ENCODE assay signal across 19 cellular contexts in the genomic region with DNA sequence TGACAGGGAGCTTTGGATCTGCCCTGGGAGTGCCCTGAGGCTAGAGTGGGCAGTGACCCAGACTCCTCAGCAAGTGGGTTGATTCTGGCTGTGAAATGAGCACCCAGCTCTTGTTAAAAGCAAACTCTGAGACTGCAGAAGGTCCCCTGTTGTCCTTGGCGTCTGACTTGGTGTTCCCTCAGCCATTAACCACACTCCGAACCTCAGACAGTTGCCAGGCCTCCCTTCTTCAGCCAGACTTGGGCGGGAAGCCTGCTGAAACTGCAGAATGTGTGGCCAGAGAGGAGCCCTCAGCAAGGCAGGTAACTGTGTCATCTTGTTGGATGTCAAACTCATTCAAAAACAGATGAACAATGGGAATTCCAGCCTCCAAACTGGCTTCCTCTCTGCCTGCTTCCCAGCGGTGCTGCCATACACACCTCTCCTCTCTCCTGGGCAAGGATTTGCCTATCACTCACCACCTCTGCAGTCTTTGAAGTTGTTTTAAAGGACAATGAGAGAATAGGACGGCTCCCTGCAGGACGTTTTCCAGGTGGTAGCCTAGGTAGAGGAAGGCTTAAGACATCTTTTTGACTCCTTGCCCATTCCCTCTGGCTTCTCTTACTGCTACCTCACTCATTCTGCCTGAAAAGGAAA. TPM values are rescaled to one million over a fixed set of nuclear protein-coding genes. Genes with fewer than 3 reads are reported as not detected.
DNase-seq lines count a peak whose midpoint lies in the region; ATAC-seq and TF ChIP-seq lines count a peak whose summit lies in the region.
"Had no signal": no experiment of that assay in that cellular context is flagged by ENCODE, and none has a peak within 500 bp of the region (broad histone marks: within the 10 kb centered on the region; RNA-seq: fewer than 3 reads in every experiment).

No MANE protein-coding gene starts in this region.

- H3K36me3 ChIP-seq in GM23338 (ENCODE audit: insufficient read depth) (no peaks in the 10 kb centered on the region), IMR-90 (ENCODE audit: control insufficient read depth, insufficient read depth, low read length) (no peaks in the 10 kb centered on the region), left ventricle myocardium inferior (no peaks in the 10 kb centered on the region), trophoblast cell (ENCODE audit: control insufficient read depth in 1 of 2, insufficient read depth in 2 of 2, low read length in 2 of 2) (no peaks in the 10 kb centered on the region)

- H2BK12ac ChIP-seq in trophoblast cell (ENCODE audit: low read length), result peak overlapping the region; percentile 78

- H4K91ac ChIP-seq in IMR-90 (ENCODE audit: insufficient read depth, low read depth, low read length), result no peak overlapping the region
- H4K91ac ChIP-seq in trophoblast cell (ENCODE audit: low read depth, low read length), result peak overlapping the region; percentile 27

- no peak overlapping the region for H4K12ac ChIP-seq in trophoblast cell (ENCODE audit: low read depth, low read length)

- BruUV-seq in IMR-90 (replicated peaks; lab: Mats Ljungman, UMichigan), result no TSS peak

- in situ Hi-C loops in IMR-90 (cut with MboI; ENCODE audit: low sequenced_read_pairs), result no loop called here
- in situ Hi-C loops in G401 (cut with HindIII; ENCODE audit: low sequenced_read_pairs), result no loop called here

- no peak overlapping the region; the same call in 1 of the 2 replicates for H3K4me2 ChIP-seq in GM23338
- no peak overlapping the region for H3K4me2 ChIP-seq in IMR-90 (ENCODE audit: low read depth, low read length)
- no peak overlapping the region for H3K4me2 ChIP-seq in trophoblast cell (ENCODE audit: low read length)

- H2BK120ac ChIP-seq in IMR-90 (ENCODE audit: low read depth, low read length) (no peak overlapping the region), trophoblast cell (ENCODE audit: insufficient read depth, low read length, poor library complexity) (peak overlapping the region; percentile 57)

- ATAC-seq in GM23338 (peak; percentile 93), IMR-90 (ENCODE audit: low read depth) (no peak), HG02571 (IDR thresholded peaks at IDR 0.05; ENCODE audit: unreplicated experiment) (no peak)

- H3K9me1 ChIP-seq in IMR-90 (ENCODE audit: insufficient read depth, low read length), result peaks cover 2% of the 10 kb centered on the region; the same call in 1 of the 2 replicates

- intact Hi-C loops in IMR-90 (cut with micrococcal nuclease), result no loop called here
- intact Hi-C loops in left ventricle myocardium inferior (cut with micrococcal nuclease), result no loop called here

- H2AK9ac ChIP-seq in IMR-90 (replicated peaks; ENCODE audit: low read depth, low read length, poor library complexity), result no peak overlapping the region

- H3F3A ChIP-seq in GM23338 (replicated peaks; ENCODE audit: low read depth), result no peaks in the 10 kb centered on the region

- CTCF ChIA-PET in IMR-90 (lab: Yijun Ruan, JAX), result no interaction called here

- TF ChIP-seq RAD21 in IMR-90 (IDR thresholded peaks at IDR 0.05; ENCODE audit: low read length), result no peak

- no peak overlapping the region; the same call in 1 of the 2 replicates for H3K27ac Mint-ChIP-seq in GM23338

- dilution Hi-C loops in IMR-90 (cut with HindIII; ENCODE audit: low sequenced_read_pairs, unreplicated experiment), result no loop called here

- peak; percentile 38 for DNase-seq in GM23338 (ENCODE audit: low spot score)
- no peak for DNase-seq in IMR-90
- DNase-seq in left ventricle myocardium inferior, result no peak
- no peak for DNase-seq in trophoblast cell
- no peak for DNase-seq in DMS 273 treated with DMSO at 0.1 percent for 48 hours (lab: John Stamatoyannopoulos, UW)
- DNase-seq in G401 (ENCODE audit: low spot score), result no peak
- DNase-seq: ACHN, AML-193, DND-41, GF-D8, GM23248, NCI-H1105, NCI-H1694, NCI-H510A, NCI-H748 treated with DMSO at 0.1 percent for 48 hours, SHP77 had no signal

- peaks cover 8% of the 10 kb centered on the region; the same call in 2 of the 3 replicates for H3K9me3 Mint-ChIP-seq in GM23338

- H3K9me3 ChIP-seq in IMR-90 (ENCODE audit: control insufficient read depth, insufficient read depth, low read length), result no peaks in the 10 kb centered on the region
- H3K9me3 ChIP-seq in left ventricle myocardium inferior (replicated peaks), result peaks cover 11% of the 10 kb centered on the region
- no peaks in the 10 kb centered on the region for H3K9me3 ChIP-seq in trophoblast cell (ENCODE audit: insufficient read depth, low read depth, low read length)

- H3K79me2 ChIP-seq in GM23338 (replicated peaks; ENCODE audit: insufficient read depth), result no peaks in the 10 kb centered on the region
- no peaks in the 10 kb centered on the region for H3K79me2 ChIP-seq in trophoblast cell (ENCODE audit: control insufficient read depth, insufficient read depth, low read length, poor library complexity)

- no peak overlapping the region for H3K4me3 ChIP-seq in GM23338
- H3K4me3 ChIP-seq in IMR-90 (ENCODE audit: insufficient read depth, low read depth, low read length), result no peak overlapping the region
- no peak overlapping the region for H3K4me3 ChIP-seq in left ventricle myocardium inferior
- H3K4me3 ChIP-seq in trophoblast cell (ENCODE audit: low read depth, low read length), result no peak overlapping the region
- H3K4me3 ChIP-seq: GM23248, SK-N-MC had no signal

- H3K36me3 Mint-ChIP-seq in GM23338 (ENCODE audit: low read depth), result no peaks in the 10 kb centered on the region; the same call in 2 of the 3 replicates
- H3K36me3 Mint-ChIP-seq: CD14-positive monocyte had no signal

- H4K20me1 ChIP-seq in GM23338 (replicated peaks; ENCODE audit: insufficient read depth) (no peaks in the 10 kb centered on the region), IMR-90 (ENCODE audit: insufficient read depth, low read length) (no peaks in the 10 kb centered on the region)

- H2AK5ac ChIP-seq in IMR-90 (ENCODE audit: low read depth, low read length) (no peak overlapping the region), trophoblast cell (ENCODE audit: low read length) (no peak overlapping the region)

- H3K4me1 Mint-ChIP-seq in GM23338, result peaks cover 13% of the 10 kb centered on the region

- POLR2A ChIA-PET in IMR-90 (lab: Charles Lee; ENCODE audit: unreplicated experiment), result interaction anchor here (0.5 kb wide), 1 partner anchor 8 kb away, joined by 4 read pairs; no protein-coding TSS in a partner anchor

- no CpG with 5 or more reads among the region's 6 CpGs for WGBS in IMR-90 (ENCODE audit: extremely low coverage in 2 of 2, insufficient read length in 1 of 2), 2 experiments
- no CpG with 5 or more reads among the region's 6 CpGs for WGBS in trophoblast cell (ENCODE audit: extremely low coverage, insufficient coverage, insufficient read length)

- H3K27ac ChIP-seq in GM23338 (ENCODE audit: low read depth), result no peak overlapping the region
- H3K27ac ChIP-seq in IMR-90 (ENCODE audit: insufficient read depth, low read length), result no peak overlapping the region
- peak overlapping the region; percentile 36 for H3K27ac ChIP-seq in left ventricle myocardium inferior (replicated peaks)
- H3K27ac ChIP-seq in trophoblast cell (ENCODE audit: low read depth, low read length), result peak overlapping the region; percentile 72
- H3K27ac ChIP-seq: GM23248, SK-N-MC had no signal

- H3K4me1 ChIP-seq in GM23338 (ENCODE audit: insufficient read depth) (peaks cover 9% of the 10 kb centered on the region), IMR-90 (ENCODE audit: control insufficient read depth, insufficient read depth, low read length) (no peaks in the 10 kb centered on the region), left ventricle myocardium inferior (peaks cover 41% of the 10 kb centered on the region), trophoblast cell (ENCODE audit: control insufficient read depth in 1 of 2, insufficient read depth in 2 of 2, low read length in 2 of 2) (peaks cover 12 to 14% of the 10 kb centered on the region in 2 experiments)

- H2BK5ac ChIP-seq in IMR-90 (ENCODE audit: low read depth, low read length, poor library complexity, severe bottlenecking) (no peak overlapping the region), trophoblast cell (ENCODE audit: low read depth, low read length, poor library complexity) (no peak overlapping the region)

- no peak overlapping the region for H3K56ac ChIP-seq in IMR-90 (ENCODE audit: extremely low read depth, insufficient read depth, low read length)

- H3K27me3 ChIP-seq in GM23338 (ENCODE audit: insufficient read depth), result no peaks in the 10 kb centered on the region
- no peaks in the 10 kb centered on the region for H3K27me3 ChIP-seq in IMR-90 (ENCODE audit: control insufficient read depth, insufficient read depth, low read length)
- H3K27me3 ChIP-seq in left ventricle myocardium inferior (ENCODE audit: low read depth), result no peaks in the 10 kb centered on the region
- no peaks in the 10 kb centered on the region for H3K27me3 ChIP-seq in trophoblast cell (ENCODE audit: insufficient read depth, low read length)

- TF ChIP-seq CTCF in GM23338 (conservative IDR thresholded peaks at IDR 0.05; ENCODE audit: low read depth in 2 of 2) (no peak), IMR-90 (conservative IDR thresholded peaks at IDR 0.05; ENCODE audit: low read depth, low read length) (no peak), left ventricle myocardium inferior (IDR thresholded peaks at IDR 0.05; ENCODE audit: borderline replicate concordance) (no peak)

- H3K18ac ChIP-seq in IMR-90 (ENCODE audit: low read depth, low read length) (no peak overlapping the region), trophoblast cell (ENCODE audit: low read length) (no peak overlapping the region)

- H3K27me3 Mint-ChIP-seq in GM23338 (ENCODE audit: insufficient read depth, low read depth, poor library complexity), result peaks cover 5% of the 10 kb centered on the region

- H4K8ac ChIP-seq in IMR-90 (ENCODE audit: low read depth in 2 of 2, low read length in 2 of 2) (no peak overlapping the region), trophoblast cell (ENCODE audit: low read depth, low read length) (peak overlapping the region; percentile 7)

- H3K23ac ChIP-seq in IMR-90 (ENCODE audit: low read depth, low read length), result no peak overlapping the region
- no peak overlapping the region for H3K23ac ChIP-seq in trophoblast cell (ENCODE audit: low read length)

- H3K14ac ChIP-seq in IMR-90 (replicated peaks; ENCODE audit: low read depth, low read length) (no peak overlapping the region), trophoblast cell (ENCODE audit: low read length) (no peak overlapping the region)

- H2AFZ ChIP-seq in GM23338, result no peak overlapping the region
- peak overlapping the region; percentile 44 for H2AFZ ChIP-seq in IMR-90 (replicated peaks; ENCODE audit: low read length, poor library complexity)
- no peak overlapping the region for H2AFZ ChIP-seq in trophoblast cell (ENCODE audit: insufficient read depth, low read length, poor library complexity)
- H2AFZ ChIP-seq: GM23248 had no signal

- no peak overlapping the region for H2BK15ac ChIP-seq in IMR-90 (ENCODE audit: low read depth, low read length)

- H3K79me1 ChIP-seq in IMR-90 (ENCODE audit: low read depth in 1 of 2, low read length in 2 of 2) (no peaks in the 10 kb centered on the region), trophoblast cell (ENCODE audit: low read length) (peaks cover 1% of the 10 kb centered on the region)

- H3K9ac ChIP-seq in IMR-90 (ENCODE audit: low read depth, low read length) (no peak overlapping the region), trophoblast cell (ENCODE audit: low read length) (no peak overlapping the region)
- H3K9ac ChIP-seq: GM23248 had no signal

- no peak for TF ChIP-seq POLR2A in IMR-90 (IDR thresholded peaks at IDR 0.05; ENCODE audit: low read depth, low read length)

- H3K4ac ChIP-seq in IMR-90 (ENCODE audit: low read depth, low read length) (no peak overlapping the region), trophoblast cell (ENCODE audit: low read depth, low read length) (no peak overlapping the region)

- no peaks in the 10 kb centered on the region for H3K9me2 ChIP-seq in GM23338 (ENCODE audit: insufficient read depth)

- no peak overlapping the region for H3K4me3 Mint-ChIP-seq in GM23338
- H3K4me3 Mint-ChIP-seq: CD14-positive monocyte had no signal

- H2BK20ac ChIP-seq in IMR-90 (ENCODE audit: low read depth, low read length), result no peak overlapping the region

- no peak overlapping the region for H4K5ac ChIP-seq in IMR-90 (ENCODE audit: low read depth, low read length)

RNA-seq across cellular contexts. Expression of a gene that starts 38.9 kb away (rescaled TPM):
- 70.4 and 73.1 TPM in 2 replicates for total RNA-seq in GM23338 (2014; rRNA removed; shearing (Covaris generic))
- polyA plus RNA-seq in GM23338 (2016; fragmentation: Nextera tagmentation; extraction: Ambion mirVana), result 32.3 and 35.5 TPM in 2 replicates
- total RNA-seq in IMR-90 (2012; rRNA removed), result 11.1 and 12.2 TPM in 2 replicates
- 4.2 and 5.0 TPM in 2 replicates for polyA plus RNA-seq in IMR-90 (2012; rRNA removed)
- polyA plus RNA-seq in IMR-90 (2012; cell fraction: cytosol; rRNA removed), result 2.2 and 2.6 TPM in 2 replicates
- polyA plus RNA-seq in IMR-90 (2012; cell fraction: nucleus; rRNA removed; ENCODE audit: low replicate concordance), result 0.71 and 2.2 TPM in 2 replicates
- total RNA-seq in left ventricle myocardium inferior, result 16.8 TPM
- polyA plus RNA-seq in trophoblast cell (2013), result 24.8 and 26.0 TPM in 2 replicates
- total RNA-seq in G401 (2014; rRNA removed; shearing (Covaris generic)), result 21.3 and 29.0 TPM in 2 replicates

Comparison
In these comparisons a context has a peak if more than half of its experiments do, and no peak if none do; other contexts are left out.
1. H3K27ac ChIP-seq: peak in left ventricle myocardium inferior (single experiment) and trophoblast cell (single experiment); none in GM23338 (single experiment) and IMR-90 (single experiment).